8 cellular contexts compared by ENCODE assay signal in the genomic region with DNA sequence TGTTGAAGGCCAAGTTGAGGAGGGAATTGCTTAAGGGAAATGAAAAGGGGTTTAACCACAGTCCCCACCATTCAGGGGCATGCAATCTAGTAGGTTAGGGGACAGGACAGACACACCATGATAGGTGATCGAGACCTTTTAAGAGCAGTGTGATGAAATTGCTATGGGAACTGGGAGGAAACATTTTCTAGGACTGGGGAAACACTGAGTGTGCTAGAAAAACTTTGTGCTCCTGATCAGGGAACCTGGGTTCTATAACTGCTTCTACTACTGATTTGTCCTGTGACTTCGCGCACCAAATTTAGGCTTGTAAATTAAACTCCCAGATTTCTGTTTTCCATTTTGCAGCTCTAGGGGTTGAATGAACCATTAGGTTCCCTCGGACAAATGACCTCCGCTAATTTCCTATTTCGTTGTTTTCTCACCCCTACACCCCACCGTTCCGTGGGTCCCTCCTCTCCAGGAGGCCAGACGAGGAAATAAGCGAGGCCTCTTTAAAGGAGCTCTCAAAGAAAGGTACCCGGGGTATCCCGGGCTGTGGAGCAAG. TPM values are rescaled to one million over a fixed set of nuclear protein-coding genes. Genes with fewer than 3 reads are reported as not detected.
DNase-seq lines count a peak whose midpoint lies in the region; ATAC-seq and TF ChIP-seq lines count a peak whose summit lies in the region.

No MANE protein-coding gene starts in this region.

- peak; percentile 13 for ATAC-seq in GM18517 (IDR thresholded peaks at IDR 0.05; ENCODE audit: unreplicated experiment)
- peak; percentile 19 for ATAC-seq in left lung
- ATAC-seq in HG02763 (IDR thresholded peaks at IDR 0.05; ENCODE audit: unreplicated experiment) = no peak

- TF ChIP-seq CTCF in HL-60 (IDR thresholded peaks at IDR 0.05; ENCODE audit: insufficient read depth, low read length) (no peak), ascending aorta (IDR thresholded peaks at IDR 0.05) (no peak), left lung (IDR thresholded peaks at IDR 0.05) (no peak), tibial nerve (IDR thresholded peaks at IDR 0.05) (no peak)

- H3K27me3 ChIP-seq in HL-60 (ENCODE audit: insufficient read depth, poor library complexity, severe bottlenecking) (no peaks in the 10 kb centered on the region), ascending aorta (no peaks in the 10 kb centered on the region), left lung (no peaks in the 10 kb centered on the region), tibial nerve (no peaks in the 10 kb centered on the region)

- 4 to 11% methylated on average over 9 to 12 of the region's 12 CpGs for WGBS in tibial nerve, 2 donors

- DNase-seq in HL-60 (ENCODE audit: low read depth in 1 of 2, low spot score in 1 of 2) (no peak), ascending aorta (ENCODE audit: low spot score in 2 of 2) (no peak), left lung (no peak), tibial nerve (ENCODE audit: low spot score in 2 of 2) (no peak), DMS79 treated with DMSO at 0.1 percent for 48 hours (lab: John Stamatoyannopoulos, UW) (no peak), OCI-M2 (lab: John Stamatoyannopoulos, UW; ENCODE audit: unreplicated experiment) (no peak)

- H3K9me3 ChIP-seq in ascending aorta (no peaks in the 10 kb centered on the region), left lung (no peaks in the 10 kb centered on the region), tibial nerve (no peaks in the 10 kb centered on the region)

- H3K4me1 ChIP-seq in ascending aorta = peaks cover 4 to 5% of the 10 kb centered on the region in 2 donors
- peaks cover 0 to 31% of the 10 kb centered on the region in 2 donors for H3K4me1 ChIP-seq in left lung
- H3K4me1 ChIP-seq in tibial nerve = peaks cover 0 to 17% (median 0%) of the 10 kb centered on the region in 4 donors

- no peak for TF ChIP-seq EP300 in tibial nerve (IDR thresholded peaks at IDR 0.05)

- intact Hi-C loops in ascending aorta (cut with DNase I) = loop anchor here (1.0 to 5.0 kb wide), 4 partner anchors 38 to 261 kb away; no protein-coding TSS in a partner anchor
- intact Hi-C loops in left lung (cut with DNase I) = no loop called here

- TF ChIP-seq POLR2A in tibial nerve (IDR thresholded peaks at IDR 0.05) = no peak

- no peaks in the 10 kb centered on the region for H3K36me3 ChIP-seq in ascending aorta
- no peaks in the 10 kb centered on the region for H3K36me3 ChIP-seq in left lung
- no peaks in the 10 kb centered on the region for H3K36me3 ChIP-seq in tibial nerve

- H3K27ac ChIP-seq in HL-60 (replicated peaks) (peak overlapping the region; percentile 88), ascending aorta (peak overlapping the region; percentile 66 to 70), left lung (peak overlapping the region; percentile 74 to 76), tibial nerve (peak overlapping the region in 3 of 4 donors; percentile 64 to 81 (median 81))

- H3K4me3 ChIP-seq in HL-60 (replicated peaks; ENCODE audit: insufficient read depth, low read length) = peak overlapping the region; percentile 94
- H3K4me3 ChIP-seq in ascending aorta = peak overlapping the region; percentile 82 to 87
- H3K4me3 ChIP-seq in left lung = peak overlapping the region; percentile 64 to 97
- peak overlapping the region; percentile 68 to 94 (median 81) for H3K4me3 ChIP-seq in tibial nerve

RNA-seq across cellular contexts. Expression of gene LCLAT1, which starts 0.4 kb away (rescaled TPM):
- 9.8 TPM for total RNA-seq in ascending aorta
- 10 to 100 TPM; 16.1 to 24.9 TPM for total RNA-seq in left lung
- total RNA-seq in tibial nerve = 10 to 100 TPM in 2 of 4 donors, 1 to 10 TPM in 2; 8.4 to 15.9 (median 11.8) TPM
